Comparison of ENCODE assay signal across 19 cellular contexts in the genomic region with DNA sequence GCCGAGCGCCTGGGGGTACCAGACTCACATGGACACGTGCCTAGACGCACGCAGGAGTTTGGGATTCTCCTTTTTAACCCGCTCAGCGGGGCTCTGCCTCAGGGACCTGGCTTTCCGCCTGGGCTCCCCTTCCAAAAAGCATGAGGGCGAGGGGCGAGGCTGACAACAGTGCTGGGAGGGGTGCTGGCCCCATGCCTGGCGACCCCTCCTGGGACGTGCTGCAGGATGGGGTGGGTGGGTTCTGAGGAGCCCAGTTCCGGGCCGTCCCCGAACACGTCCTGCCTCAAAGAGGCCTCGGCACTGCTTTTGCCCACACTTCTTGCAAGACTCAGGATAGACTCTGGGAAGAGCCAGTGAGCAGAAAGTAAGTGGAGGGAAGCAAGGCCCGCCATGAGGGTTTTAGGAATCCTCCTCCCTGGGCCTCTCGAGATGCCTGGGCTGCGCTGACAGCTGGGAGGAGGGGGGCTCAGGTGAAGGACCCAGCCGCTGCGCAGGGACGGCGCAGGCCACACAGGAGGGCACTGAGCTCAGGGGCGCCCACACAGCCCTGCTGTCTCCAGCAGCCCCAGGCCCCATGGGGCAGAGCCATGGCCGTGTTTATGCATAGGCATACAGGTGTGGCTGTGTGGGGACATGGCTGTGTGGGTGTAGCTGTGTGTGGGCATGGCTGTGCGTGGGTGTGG. TPM values are rescaled to one million over a fixed set of nuclear protein-coding genes. Genes with fewer than 3 reads are reported as not detected.
A peak's percentile ranks its signal among the peaks of the same experiment; 100 is the strongest.
DNase-seq lines count a peak whose midpoint lies in the region; ATAC-seq, FAIRE-seq and TF ChIP-seq lines count a peak whose summit lies in the region.
"Had no signal": no experiment of that assay in that cellular context is flagged by ENCODE, and none has a peak within 500 bp of the region (broad histone marks: within the 10 kb centered on the region; RNA-seq: fewer than 3 reads in every experiment).

No MANE protein-coding gene starts in this region.

- H3K27me3 Mint-ChIP-seq in activated naive CD8-positive, alpha-beta T cell treated with anti-CD3 and anti-CD28 coated beads, Interleukin-2, amount 10 ng/mL, durations not matched to agents 7 days and 5 days, result no peaks in the 10 kb centered on the region
- no peaks in the 10 kb centered on the region for H3K27me3 Mint-ChIP-seq in activated naive CD8-positive, alpha-beta T cell treated with anti-CD3 and anti-CD28 coated beads, Interleukin-2, amount 50 U/mL, for 24 hours
- H3K27me3 Mint-ChIP-seq in activated T-helper 1 cell treated with anti-CD3 and anti-CD28 coated beads, Interleukin-12 subunit alpha, Interleukin-12 subunit beta, Interleukin-2, Interleukin-4 antibody, amounts not matched to agents 30 ng/mL and 10 ng/mL and 1 ng/mL, durations not matched to agents 14 hours and 24 hours and 36 hours (ENCODE audit: insufficient read depth), result no peaks in the 10 kb centered on the region
- no peaks in the 10 kb centered on the region for H3K27me3 Mint-ChIP-seq in stimulated activated naive B cell treated with anti-CD40 and anti-IgM and Interleukin-4, amounts not matched to agents 10 μg/mL and 1 μg/mL and 100 μg/mL, for 72 hours
- H3K27me3 Mint-ChIP-seq: CD4-positive, alpha-beta T cell had no signal

- H3K9me3 ChIP-seq in keratinocyte (ENCODE audit: control insufficient read depth, low read depth, low read length), result no peaks in the 10 kb centered on the region

- no peaks in the 10 kb centered on the region for H3K36me3 ChIP-seq in keratinocyte (ENCODE audit: control insufficient read depth in 2 of 2, extremely low read depth in 1 of 2, insufficient read depth in 2 of 2, low read length in 2 of 2)

- H2AFZ ChIP-seq in keratinocyte (ENCODE audit: control insufficient read depth, low read length), result no peak overlapping the region

- no peak overlapping the region for H3K4me3 Mint-ChIP-seq in activated naive CD8-positive, alpha-beta T cell treated with anti-CD3 and anti-CD28 coated beads, Interleukin-2, amount 10 ng/mL, durations not matched to agents 7 days and 5 days
- H3K4me3 Mint-ChIP-seq in activated naive CD8-positive, alpha-beta T cell treated with anti-CD3 and anti-CD28 coated beads, Interleukin-2, amount 50 U/mL, for 24 hours, result no peak overlapping the region
- H3K4me3 Mint-ChIP-seq in activated T-helper 1 cell treated with anti-CD3 and anti-CD28 coated beads, Interleukin-12 subunit alpha, Interleukin-12 subunit beta, Interleukin-2, Interleukin-4 antibody, amounts not matched to agents 30 ng/mL and 10 ng/mL and 1 ng/mL, durations not matched to agents 14 hours and 24 hours and 36 hours, result no peak overlapping the region
- H3K4me3 Mint-ChIP-seq in stimulated activated naive B cell treated with anti-CD40 and anti-IgM and Interleukin-4, amounts not matched to agents 10 μg/mL and 1 μg/mL and 100 μg/mL, for 72 hours, result no peak overlapping the region
- H3K4me3 Mint-ChIP-seq: CD4-positive, alpha-beta T cell; HFFc6 had no signal

- no peak overlapping the region for H3K27ac ChIP-seq in keratinocyte (ENCODE audit: control insufficient read depth, insufficient read depth, low read length)

- no peak for FAIRE-seq in keratinocyte (lab: Jason Lieb, UNC)
- FAIRE-seq: G401.6, GM12892, GM19239 had no signal

- peak overlapping the region in 1 of 3 experiments; percentile 13 for H3K4me3 ChIP-seq in keratinocyte (ENCODE audit: control insufficient read depth in 2 of 3, extremely low read depth in 1 of 3, insufficient read depth in 2 of 3, low read depth in 1 of 3, low read length in 3 of 3)

- no peak overlapping the region for H3K9ac ChIP-seq in keratinocyte (ENCODE audit: control insufficient read depth, extremely low read depth, insufficient read depth, low read length)

- peak overlapping the region; percentile 69 for H3K4me2 ChIP-seq in keratinocyte (ENCODE audit: control insufficient read depth, extremely low read depth, insufficient read depth, low read depth, low read length)

- H3K36me3 Mint-ChIP-seq in activated naive CD8-positive, alpha-beta T cell treated with anti-CD3 and anti-CD28 coated beads, Interleukin-2, amount 10 ng/mL, durations not matched to agents 7 days and 5 days, result no peaks in the 10 kb centered on the region
- H3K36me3 Mint-ChIP-seq in activated naive CD8-positive, alpha-beta T cell treated with anti-CD3 and anti-CD28 coated beads, Interleukin-2, amount 50 U/mL, for 24 hours (ENCODE audit: low read depth), result no peaks in the 10 kb centered on the region
- no peaks in the 10 kb centered on the region for H3K36me3 Mint-ChIP-seq in activated T-helper 1 cell treated with anti-CD3 and anti-CD28 coated beads, Interleukin-12 subunit alpha, Interleukin-12 subunit beta, Interleukin-2, Interleukin-4 antibody, amounts not matched to agents 30 ng/mL and 10 ng/mL and 1 ng/mL, durations not matched to agents 14 hours and 24 hours and 36 hours (ENCODE audit: low read depth)
- H3K36me3 Mint-ChIP-seq in stimulated activated naive B cell treated with anti-CD40 and anti-IgM and Interleukin-4, amounts not matched to agents 10 μg/mL and 1 μg/mL and 100 μg/mL, for 72 hours, result peaks cover 41 to 56% of the 10 kb centered on the region in 2 donors

- H3K9me3 Mint-ChIP-seq in activated naive CD8-positive, alpha-beta T cell treated with anti-CD3 and anti-CD28 coated beads, Interleukin-2, amount 10 ng/mL, durations not matched to agents 7 days and 5 days, result peaks cover 2% of the 10 kb centered on the region
- no peaks in the 10 kb centered on the region for H3K9me3 Mint-ChIP-seq in activated naive CD8-positive, alpha-beta T cell treated with anti-CD3 and anti-CD28 coated beads, Interleukin-2, amount 50 U/mL, for 24 hours
- no peaks in the 10 kb centered on the region for H3K9me3 Mint-ChIP-seq in activated T-helper 1 cell treated with anti-CD3 and anti-CD28 coated beads, Interleukin-12 subunit alpha, Interleukin-12 subunit beta, Interleukin-2, Interleukin-4 antibody, amounts not matched to agents 30 ng/mL and 10 ng/mL and 1 ng/mL, durations not matched to agents 14 hours and 24 hours and 36 hours
- peaks cover 0 to 5% of the 10 kb centered on the region in 2 donors for H3K9me3 Mint-ChIP-seq in stimulated activated naive B cell treated with anti-CD40 and anti-IgM and Interleukin-4, amounts not matched to agents 10 μg/mL and 1 μg/mL and 100 μg/mL, for 72 hours
- H3K9me3 Mint-ChIP-seq: CD4-positive, alpha-beta T cell; HFFc6 had no signal

- no peaks in the 10 kb centered on the region for H4K20me1 ChIP-seq in keratinocyte (ENCODE audit: control insufficient read depth, extremely low read depth, insufficient read depth, low read length)

- intact Hi-C loops in activated T-helper 1 cell treated with anti-CD3 and anti-CD28 coated beads, Interleukin-12 subunit alpha, Interleukin-12 subunit beta, Interleukin-2, Interleukin-4 antibody, amounts not matched to agents 30 ng/mL and 10 ng/mL and 1 ng/mL, durations not matched to agents 14 hours and 24 hours and 36 hours (cut with micrococcal nuclease), result no loop called here

- no peak for DNase-seq in activated naive CD8-positive, alpha-beta T cell treated with anti-CD3 and anti-CD28 coated beads, Interleukin-2, amount 10 ng/mL, durations not matched to agents 7 days and 5 days
- no peak for DNase-seq in activated naive CD8-positive, alpha-beta T cell treated with anti-CD3 and anti-CD28 coated beads, Interleukin-2, amount 50 U/mL, for 24 hours
- no peak for DNase-seq in activated T-helper 1 cell treated with anti-CD3 and anti-CD28 coated beads, Interleukin-12 subunit alpha, Interleukin-12 subunit beta, Interleukin-2, Interleukin-4 antibody, amounts not matched to agents 30 ng/mL and 10 ng/mL and 1 ng/mL, durations not matched to agents 14 hours and 24 hours and 36 hours (ENCODE audit: low spot score)
- DNase-seq in keratinocyte (ENCODE audit: low read depth, low spot score), result no peak
- no peak for DNase-seq in stimulated activated naive B cell treated with anti-CD40 and anti-IgM and Interleukin-4, amounts not matched to agents 10 μg/mL and 1 μg/mL and 100 μg/mL, for 72 hours
- DNase-seq in RPMI8226, result no peak
- DNase-seq in NCI-H526 treated with DMSO at 0.1 percent for 48 hours (lab: John Stamatoyannopoulos, UW), result no peak
- DNase-seq: DMS79, HFFc6, KG1, NCI-H1092 had no signal

- H3K4me1 Mint-ChIP-seq in activated naive CD8-positive, alpha-beta T cell treated with anti-CD3 and anti-CD28 coated beads, Interleukin-2, amount 10 ng/mL, durations not matched to agents 7 days and 5 days, result no peaks in the 10 kb centered on the region
- H3K4me1 Mint-ChIP-seq in activated naive CD8-positive, alpha-beta T cell treated with anti-CD3 and anti-CD28 coated beads, Interleukin-2, amount 50 U/mL, for 24 hours, result peaks cover 2% of the 10 kb centered on the region
- peaks cover 6% of the 10 kb centered on the region for H3K4me1 Mint-ChIP-seq in activated T-helper 1 cell treated with anti-CD3 and anti-CD28 coated beads, Interleukin-12 subunit alpha, Interleukin-12 subunit beta, Interleukin-2, Interleukin-4 antibody, amounts not matched to agents 30 ng/mL and 10 ng/mL and 1 ng/mL, durations not matched to agents 14 hours and 24 hours and 36 hours (ENCODE audit: low read depth)
- peaks cover 11 to 12% of the 10 kb centered on the region in 2 donors for H3K4me1 Mint-ChIP-seq in stimulated activated naive B cell treated with anti-CD40 and anti-IgM and Interleukin-4, amounts not matched to agents 10 μg/mL and 1 μg/mL and 100 μg/mL, for 72 hours

- no peaks in the 10 kb centered on the region for H3K79me2 ChIP-seq in keratinocyte (ENCODE audit: control insufficient read depth, insufficient read depth, low read length)

- peaks cover 44% of the 10 kb centered on the region for H3K27me3 ChIP-seq in keratinocyte (ENCODE audit: control insufficient read depth, extremely low read depth, insufficient read depth, low read length)

- no peaks in the 10 kb centered on the region for H3K9me1 ChIP-seq in keratinocyte (ENCODE audit: control insufficient read depth, extremely low read depth, insufficient read depth, low read length)

- peaks cover 30% of the 10 kb centered on the region for H3K4me1 ChIP-seq in keratinocyte (ENCODE audit: control insufficient read depth, extremely low read depth, insufficient read depth, low read length)

- no peak for TF ChIP-seq CTCF in keratinocyte (optimal IDR thresholded peaks at IDR 0.05 in 1 of 3, IDR thresholded peaks at IDR 0.05 in 1 of 3, conservative IDR thresholded peaks at IDR 0.05 in 1 of 3; ENCODE audit: extremely low read depth in 1 of 3, insufficient read depth in 2 of 3, low read length in 3 of 3)

- ATAC-seq in activated naive CD8-positive, alpha-beta T cell treated with anti-CD3 and anti-CD28 coated beads, Interleukin-2, amount 10 ng/mL, durations not matched to agents 7 days and 5 days (ENCODE audit: low read depth), result peak; percentile 38
- ATAC-seq in activated naive CD8-positive, alpha-beta T cell treated with anti-CD3 and anti-CD28 coated beads, Interleukin-2, amount 50 U/mL, for 24 hours, result no peak
- ATAC-seq in stimulated activated naive B cell treated with anti-CD40 and anti-IgM and Interleukin-4, amounts not matched to agents 10 μg/mL and 1 μg/mL and 100 μg/mL, for 72 hours (replicated peaks), result peak in 1 of 2 donors; percentile 8
- no peak for ATAC-seq in GM18909 (IDR thresholded peaks at IDR 0.05; ENCODE audit: poor library complexity, unreplicated experiment)

- POLR2A ChIA-PET in activated naive CD8-positive, alpha-beta T cell treated with anti-CD3 and anti-CD28 coated beads, Interleukin-2, amount 10 ng/mL, durations not matched to agents 7 days and 5 days (lab: Charles Lee), result no interaction called here

- no peak overlapping the region for H3K27ac Mint-ChIP-seq in activated naive CD8-positive, alpha-beta T cell treated with anti-CD3 and anti-CD28 coated beads, Interleukin-2, amount 10 ng/mL, durations not matched to agents 7 days and 5 days
- no peak overlapping the region for H3K27ac Mint-ChIP-seq in activated naive CD8-positive, alpha-beta T cell treated with anti-CD3 and anti-CD28 coated beads, Interleukin-2, amount 50 U/mL, for 24 hours
- peak overlapping the region; percentile 5 for H3K27ac Mint-ChIP-seq in activated T-helper 1 cell treated with anti-CD3 and anti-CD28 coated beads, Interleukin-12 subunit alpha, Interleukin-12 subunit beta, Interleukin-2, Interleukin-4 antibody, amounts not matched to agents 30 ng/mL and 10 ng/mL and 1 ng/mL, durations not matched to agents 14 hours and 24 hours and 36 hours
- peak overlapping the region; percentile 79 for H3K27ac Mint-ChIP-seq in stimulated activated naive B cell treated with anti-CD40 and anti-IgM and Interleukin-4, amounts not matched to agents 10 μg/mL and 1 μg/mL and 100 μg/mL, for 72 hours
- H3K27ac Mint-ChIP-seq: CD4-positive, alpha-beta T cell; HFFc6 had no signal

- dilution Hi-C loops in keratinocyte (cut with MboI; ENCODE audit: extremely low pct_ligation_motif_present, low sequenced_read_pairs), result no loop called here

RNA-seq across cellular contexts. Expression of a gene that starts 15.4 kb away (rescaled TPM):
- not detected for total RNA-seq in activated naive CD8-positive, alpha-beta T cell treated with anti-CD3 and anti-CD28 coated beads, Interleukin-2, amount 10 ng/mL, durations not matched to agents 7 days and 5 days
- total RNA-seq in activated T-helper 1 cell treated with anti-CD3 and anti-CD28 coated beads, Interleukin-12 subunit alpha, Interleukin-12 subunit beta, Interleukin-2, Interleukin-4 antibody, amounts not matched to agents 30 ng/mL and 10 ng/mL and 1 ng/mL, durations not matched to agents 14 hours and 24 hours and 36 hours, result not detected in 2 replicates
- not detected in 3 replicates for polyA plus RNA-seq in keratinocyte
- polyA plus RNA-seq in keratinocyte (2011; ENCODE audit: low read depth), result not detected
- polyA plus RNA-seq in keratinocyte (2011; cell fraction: cytosol; rRNA removed), result not detected in 2 replicates
- not detected in 2 replicates for polyA plus RNA-seq in keratinocyte (2011; cell fraction: nucleus; rRNA removed)
- not detected in 2 replicates for polyA plus RNA-seq in keratinocyte (2012; ENCODE audit: low replicate concordance)
- not detected in 3 replicates for polyA minus RNA-seq in keratinocyte
- not detected for polyA minus RNA-seq in keratinocyte (2011; cell fraction: cytosol; rRNA and poly(A)+ RNA removed)
- not detected in 2 replicates for polyA minus RNA-seq in keratinocyte (2011; cell fraction: nucleus; rRNA and poly(A)+ RNA removed)
- total RNA-seq: A673; CD4-positive, alpha-beta T cell; HFFc6; M059J; PC-3 had no signal

RNA-seq across cellular contexts. Expression of a gene that starts 24.9 kb away (rescaled TPM):
- total RNA-seq in activated naive CD8-positive, alpha-beta T cell treated with anti-CD3 and anti-CD28 coated beads, Interleukin-2, amount 10 ng/mL, durations not matched to agents 7 days and 5 days, result 10 to 100 TPM; 47.4 to 50.9 TPM
- 63.1 and 65.4 TPM in 2 replicates for total RNA-seq in activated T-helper 1 cell treated with anti-CD3 and anti-CD28 coated beads, Interleukin-12 subunit alpha, Interleukin-12 subunit beta, Interleukin-2, Interleukin-4 antibody, amounts not matched to agents 30 ng/mL and 10 ng/mL and 1 ng/mL, durations not matched to agents 14 hours and 24 hours and 36 hours
- polyA plus RNA-seq in keratinocyte, result 49.5 to 170 TPM (median 139 TPM) in 3 replicates
- 58.1 TPM for polyA plus RNA-seq in keratinocyte (2011; ENCODE audit: low read depth)
- 71.4 and 80.1 TPM in 2 replicates for polyA plus RNA-seq in keratinocyte (2011; cell fraction: cytosol; rRNA removed)
- 33.8 and 39.0 TPM in 2 replicates for polyA plus RNA-seq in keratinocyte (2011; cell fraction: nucleus; rRNA removed)
- polyA plus RNA-seq in keratinocyte (2012; ENCODE audit: low replicate concordance), result 93.5 and 143 TPM in 2 replicates
- polyA minus RNA-seq in keratinocyte, result 47.0 to 51.3 TPM (median 47.3 TPM) in 3 replicates
- 39.1 TPM for polyA minus RNA-seq in keratinocyte (2011; cell fraction: cytosol; rRNA and poly(A)+ RNA removed)
- 8.4 and 8.5 TPM in 2 replicates for polyA minus RNA-seq in keratinocyte (2011; cell fraction: nucleus; rRNA and poly(A)+ RNA removed)

RNA-seq across cellular contexts. Expression of a gene that starts 25.1 kb away (rescaled TPM):
- total RNA-seq in activated naive CD8-positive, alpha-beta T cell treated with anti-CD3 and anti-CD28 coated beads, Interleukin-2, amount 10 ng/mL, durations not matched to agents 7 days and 5 days, result 10 to 100 TPM; 50.9 to 51.8 TPM
- total RNA-seq in activated T-helper 1 cell treated with anti-CD3 and anti-CD28 coated beads, Interleukin-12 subunit alpha, Interleukin-12 subunit beta, Interleukin-2, Interleukin-4 antibody, amounts not matched to agents 30 ng/mL and 10 ng/mL and 1 ng/mL, durations not matched to agents 14 hours and 24 hours and 36 hours, result 21.9 and 23.8 TPM in 2 replicates
- polyA plus RNA-seq in keratinocyte, result 8.3 to 9.6 TPM (median 9.3 TPM) in 3 replicates
- polyA plus RNA-seq in keratinocyte (2011; ENCODE audit: low read depth), result 13.2 TPM
- 7.0 and 11.7 TPM in 2 replicates for polyA plus RNA-seq in keratinocyte (2011; cell fraction: cytosol; rRNA removed)
- 21.4 and 36.8 TPM in 2 replicates for polyA plus RNA-seq in keratinocyte (2011; cell fraction: nucleus; rRNA removed)
- polyA plus RNA-seq in keratinocyte (2012; ENCODE audit: low replicate concordance), result 17.3 and 19.2 TPM in 2 replicates
- polyA minus RNA-seq in keratinocyte, result 7.8 to 20.3 TPM (median 9.1 TPM) in 3 replicates
- polyA minus RNA-seq in keratinocyte (2011; cell fraction: cytosol; rRNA and poly(A)+ RNA removed), result 11.5 TPM
- 15.1 and 19.1 TPM in 2 replicates for polyA minus RNA-seq in keratinocyte (2011; cell fraction: nucleus; rRNA and poly(A)+ RNA removed)

Comparison
In these comparisons a context has a peak if more than half of its experiments do, and no peak if none do; other contexts are left out.
1. H3K27ac Mint-ChIP-seq: peak in activated T-helper 1 cell treated with anti-CD3 and anti-CD28 coated beads, Interleukin-12 subunit alpha, Interleukin-12 subunit beta, Interleukin-2, Interleukin-4 antibody, amounts not matched to agents 30 ng/mL and 10 ng/mL and 1 ng/mL, durations not matched to agents 14 hours and 24 hours and 36 hours (single experiment) and stimulated activated naive B cell treated with anti-CD40 and anti-IgM and Interleukin-4, amounts not matched to agents 10 μg/mL and 1 μg/mL and 100 μg/mL, for 72 hours (single experiment); none in activated naive CD8-positive, alpha-beta T cell treated with anti-CD3 and anti-CD28 coated beads, Interleukin-2, amount 10 ng/mL, durations not matched to agents 7 days and 5 days (single experiment) and activated naive CD8-positive, alpha-beta T cell treated with anti-CD3 and anti-CD28 coated beads, Interleukin-2, amount 50 U/mL, for 24 hours (single experiment).